Comparison of ENCODE assay signal across 38 cellular contexts in the genomic region with DNA sequence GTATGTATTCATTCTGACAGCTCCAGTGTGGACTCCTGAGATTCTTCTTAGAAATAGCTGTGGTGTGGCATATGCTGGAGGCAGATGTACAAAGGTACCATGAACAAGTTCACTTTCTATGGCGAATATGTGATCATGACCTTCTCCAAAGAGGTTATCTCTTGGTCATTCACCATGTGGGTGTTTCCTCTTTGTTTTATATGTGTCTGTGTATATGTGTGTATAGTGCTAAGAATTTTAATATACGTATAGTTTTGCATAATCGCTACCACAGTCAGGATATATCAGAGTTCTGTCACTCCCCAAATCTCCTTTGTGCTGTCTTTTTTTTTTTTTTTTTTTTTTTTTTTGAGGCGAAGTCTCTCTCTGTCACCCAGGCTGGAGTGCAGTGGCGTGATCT.
"Had no signal": no experiment of that assay in that cellular context is flagged by ENCODE, and none has a peak within 500 bp of the region (broad histone marks: within the 10 kb centered on the region; RNA-seq: fewer than 3 reads in every experiment).

No MANE protein-coding gene starts in this region.

- H3K27ac Mint-ChIP-seq: activated CD4-positive, alpha-beta memory T cell treated with anti-CD3 and anti-CD28 coated beads, Interleukin-2, amount 10 ng/mL, durations not matched to agents 7 days and 5 days; activated CD4-positive, alpha-beta T cell treated with anti-CD3 and anti-CD28 coated beads for 36 hours; activated CD4-positive, alpha-beta T cell treated with anti-CD3 and anti-CD28 coated beads, Interleukin-2, amount 10 ng/mL, durations not matched to agents 7 days and 5 days; activated CD8-positive, alpha-beta memory T cell treated with anti-CD3 and anti-CD28 coated beads, Interleukin-2, amount 10 ng/mL, durations not matched to agents 7 days and 5 days; activated CD8-positive, alpha-beta T cell treated with anti-CD3 and anti-CD28 coated beads, Interleukin-2, amount 10 ng/mL, durations not matched to agents 7 days and 5 days; activated naive CD4-positive, alpha-beta T cell treated with anti-CD3 and anti-CD28 coated beads, Interleukin-2, amount 10 ng/mL, durations not matched to agents 7 days and 5 days; activated naive CD4-positive, alpha-beta T cell treated with anti-CD3 and anti-CD28 coated beads, Interleukin-2, amount 50 U/mL, for 24 hours; activated naive CD8-positive, alpha-beta T cell; activated T-cell treated with anti-CD3 and anti-CD28 coated beads, Interleukin-2, amount 50 U/mL, for 24 hours; activated T-helper 2 cell treated with anti-CD3 and anti-CD28 coated beads, Interferon-gamma antibody, Interleukin-2, Interleukin-4, amounts not matched to agents 10 μg/mL and 5 μg/mL and 100 μg/mL, durations not matched to agents 14 hours and 24 hours and 36 hours; brain; T-helper 1 cell treated with Interleukin-12 subunit alpha and Interleukin-12 subunit beta and Interleukin-4 antibody, amounts not matched to agents 30 μg/mL and 1 μg/mL, for 36 hours; T-helper 2 cell treated with Interferon-gamma antibody and Interleukin-4, amounts not matched to agents 5 μg/mL and 100 μg/mL, for 36 hours had no signal

- H3K4me1 ChIP-seq: ascending aorta had no signal

- H3K27me3 Mint-ChIP-seq: activated CD4-positive, alpha-beta memory T cell treated with anti-CD3 and anti-CD28 coated beads, Interleukin-2, amount 10 ng/mL, durations not matched to agents 7 days and 5 days; activated CD4-positive, alpha-beta T cell treated with anti-CD3 and anti-CD28 coated beads for 36 hours; activated CD4-positive, alpha-beta T cell treated with anti-CD3 and anti-CD28 coated beads, Interleukin-2, amount 10 ng/mL, durations not matched to agents 7 days and 5 days; activated CD8-positive, alpha-beta memory T cell treated with anti-CD3 and anti-CD28 coated beads, Interleukin-2, amount 10 ng/mL, durations not matched to agents 7 days and 5 days; activated naive CD4-positive, alpha-beta T cell treated with anti-CD3 and anti-CD28 coated beads, Interleukin-2, amount 10 ng/mL, durations not matched to agents 7 days and 5 days; activated naive CD4-positive, alpha-beta T cell treated with anti-CD3 and anti-CD28 coated beads, Interleukin-2, amount 50 U/mL, for 24 hours; activated naive CD8-positive, alpha-beta T cell; activated T-cell treated with anti-CD3 and anti-CD28 coated beads, Interleukin-2, amount 50 U/mL, for 24 hours; brain; central memory CD8-positive, alpha-beta T cell had no signal

- H3K27me3 ChIP-seq: ascending aorta, cardiac muscle cell had no signal

- FAIRE-seq: bronchial epithelial cell, TTC549 had no signal

- H3K4me3 ChIP-seq: ascending aorta, cardiac muscle cell had no signal

- H3K27ac ChIP-seq: cardiac muscle cell, VCaP had no signal

- DNase-seq: activated CD4-positive, alpha-beta memory T cell treated with anti-CD3 and anti-CD28 coated beads, Interleukin-2, amount 10 ng/mL, durations not matched to agents 7 days and 5 days; activated CD4-positive, alpha-beta T cell treated with anti-CD3 and anti-CD28 coated beads for 1 hour; activated CD4-positive, alpha-beta T cell treated with anti-CD3 and anti-CD28 coated beads for 36 hours; activated CD4-positive, alpha-beta T cell treated with anti-CD3 and anti-CD28 coated beads for 48 hours; activated CD4-positive, alpha-beta T cell treated with anti-CD3 and anti-CD28 coated beads, Interleukin-2, amount 10 ng/mL, durations not matched to agents 7 days and 5 days; activated CD4-positive, alpha-beta T cell treated with anti-CD3 and anti-CD28 coated beads, Interleukin-2, amount 50 U/mL, for 48 hours; activated CD4-positive, CD25-positive, alpha-beta regulatory T cell; activated CD8-positive, alpha-beta memory T cell treated with anti-CD3 and anti-CD28 coated beads for 24 hours; activated CD8-positive, alpha-beta memory T cell treated with anti-CD3 and anti-CD28 coated beads, Interleukin-2, amount 10 ng/mL, durations not matched to agents 7 days and 5 days; activated CD8-positive, alpha-beta memory T cell treated with anti-CD3 and anti-CD28 coated beads, Interleukin-2, amount 50 U/mL, for 48 hours; activated CD8-positive, alpha-beta T cell treated with anti-CD3 and anti-CD28 coated beads, Interleukin-2, amount 10 ng/mL, durations not matched to agents 7 days and 5 days; activated effector memory CD4-positive, alpha-beta T cell treated with Interleukin-2 at 50 U/mL for 16 hours; activated gamma-delta T cell; activated naive CD4-positive, alpha-beta T cell treated with anti-CD3 and anti-CD28 coated beads, Interleukin-2, amount 10 ng/mL, durations not matched to agents 7 days and 5 days; activated naive CD4-positive, alpha-beta T cell treated with Interleukin-2 at 50 U/mL for 16 hours; activated T-cell treated with anti-CD3 and anti-CD28 coated beads, Interleukin-2, amount 50 U/mL, for 24 hours; activated T-cell treated with anti-CD3 and anti-CD28 coated beads, Interleukin-2, amount 50 U/mL, for 48 hours; amygdala; anterior cingulate cortex; caudate nucleus; cerebellar nuclear complex; SW 1271; T-helper 1 cell; T-helper 2 cell; T-helper 9 cell had no signal

- H3K9me3 ChIP-seq: ascending aorta had no signal

- H3K36me3 ChIP-seq: ascending aorta, cardiac muscle cell had no signal

- H3K4me1 Mint-ChIP-seq: activated CD4-positive, alpha-beta memory T cell treated with anti-CD3 and anti-CD28 coated beads, Interleukin-2, amount 10 ng/mL, durations not matched to agents 7 days and 5 days; activated CD4-positive, alpha-beta T cell treated with anti-CD3 and anti-CD28 coated beads, Interleukin-2, amount 10 ng/mL, durations not matched to agents 7 days and 5 days; activated CD8-positive, alpha-beta memory T cell treated with anti-CD3 and anti-CD28 coated beads, Interleukin-2, amount 10 ng/mL, durations not matched to agents 7 days and 5 days; activated naive CD4-positive, alpha-beta T cell treated with anti-CD3 and anti-CD28 coated beads, Interleukin-2, amount 10 ng/mL, durations not matched to agents 7 days and 5 days; brain had no signal

- ATAC-seq: activated CD4-positive, alpha-beta T cell treated with anti-CD3 and anti-CD28 coated beads for 36 hours; activated CD4-positive, CD25-positive, alpha-beta regulatory T cell treated with anti-CD3 and anti-CD28 coated beads, Interleukin-2, amount 50 U/mL, for 24 hours; activated CD8-positive, alpha-beta memory T cell treated with anti-CD3 and anti-CD28 coated beads, Interleukin-2, amount 10 ng/mL, durations not matched to agents 7 days and 5 days; activated CD8-positive, alpha-beta T cell treated with anti-CD3 and anti-CD28 coated beads, Interleukin-2, amount 10 ng/mL, durations not matched to agents 7 days and 5 days had no signal

- H3K4me3 Mint-ChIP-seq: activated CD4-positive, alpha-beta memory T cell treated with anti-CD3 and anti-CD28 coated beads, Interleukin-2, amount 10 ng/mL, durations not matched to agents 7 days and 5 days; activated CD4-positive, alpha-beta T cell treated with anti-CD3 and anti-CD28 coated beads for 36 hours; activated CD4-positive, alpha-beta T cell treated with anti-CD3 and anti-CD28 coated beads, Interleukin-2, amount 10 ng/mL, durations not matched to agents 7 days and 5 days; activated CD8-positive, alpha-beta memory T cell treated with anti-CD3 and anti-CD28 coated beads, Interleukin-2, amount 10 ng/mL, durations not matched to agents 7 days and 5 days; activated CD8-positive, alpha-beta T cell treated with anti-CD3 and anti-CD28 coated beads, Interleukin-2, amount 10 ng/mL, durations not matched to agents 7 days and 5 days; activated naive CD4-positive, alpha-beta T cell treated with anti-CD3 and anti-CD28 coated beads, Interleukin-2, amount 10 ng/mL, durations not matched to agents 7 days and 5 days; activated naive CD4-positive, alpha-beta T cell treated with anti-CD3 and anti-CD28 coated beads, Interleukin-2, amount 50 U/mL, for 24 hours; activated naive CD8-positive, alpha-beta T cell; activated T-cell treated with anti-CD3 and anti-CD28 coated beads, Interleukin-2, amount 50 U/mL, for 24 hours; brain; central memory CD8-positive, alpha-beta T cell; T-helper 1 cell treated with Interleukin-12 subunit alpha and Interleukin-12 subunit beta and Interleukin-4 antibody, amounts not matched to agents 30 μg/mL and 1 μg/mL, for 36 hours; T-helper 2 cell treated with Interferon-gamma antibody and Interleukin-4, amounts not matched to agents 5 μg/mL and 100 μg/mL, for 36 hours had no signal

- H3K9me3 Mint-ChIP-seq: central memory CD8-positive, alpha-beta T cell had no signal
